6 cellular contexts compared by ENCODE assay signal in genomic region chr1:155003227-155003765, GRCh38. TPM values are rescaled to one million over a fixed set of nuclear protein-coding genes. Genes with fewer than 3 reads are reported as not detected.
A peak's percentile ranks its signal among the peaks of the same experiment; 100 is the strongest.
DNase-seq lines count a peak whose midpoint lies in the region; FAIRE-seq and TF ChIP-seq lines count a peak whose summit lies in the region.

No MANE protein-coding gene starts in this region.

- CTCF ChIA-PET in activated CD4-positive, alpha-beta T cell treated with anti-CD3 and anti-CD28 coated beads, Interleukin-2, amount 10 ng/mL, durations not matched to agents 7 days and 5 days (lab: Charles Lee): interaction anchor here (1.7 to 13.0 kb wide), 2 partner anchors 11 to 67 kb away, joined by 4 to 184 read pairs; partner anchors contain the start of gene PMVK

- no peaks in the 10 kb centered on the region for H3K36me3 ChIP-seq in astrocyte (ENCODE audit: insufficient read depth, low read length)
- H3K36me3 ChIP-seq in muscle layer of colon (ENCODE audit: insufficient read depth, low read length): no peaks in the 10 kb centered on the region

- H3K27ac Mint-ChIP-seq in activated CD4-positive, alpha-beta T cell treated with anti-CD3 and anti-CD28 coated beads, Interleukin-2, amount 10 ng/mL, durations not matched to agents 7 days and 5 days: peak overlapping the region; percentile 93
- H3K27ac Mint-ChIP-seq in astrocyte (ENCODE audit: unreplicated experiment): peak overlapping the region; percentile 93

- FAIRE-seq in astrocyte (lab: Jason Lieb, UNC): no peak

- DNase-seq in activated CD4-positive, alpha-beta T cell treated with anti-CD3 and anti-CD28 coated beads, Interleukin-2, amount 10 ng/mL, durations not matched to agents 7 days and 5 days: no peak
- DNase-seq in activated CD4-positive, alpha-beta T cell treated with anti-CD3 and anti-CD28 coated beads, Interleukin-2, amount 50 U/mL, for 1 hour: no peak
- DNase-seq in astrocyte (ENCODE audit: low read depth): no peak
- no peak for DNase-seq in NCI-H510A (lab: John Stamatoyannopoulos, UW)
- DNase-seq in mucosa of gallbladder (ENCODE audit: low spot score): no peak

- H3K4me3 ChIP-seq in astrocyte (ENCODE audit: insufficient read depth, low read depth, low read length) (peak overlapping the region; percentile 81), muscle layer of colon (ENCODE audit: low read depth in 1 of 2, low read length in 2 of 2) (peak overlapping the region; percentile 34 to 90)

- H2AFZ ChIP-seq in astrocyte (ENCODE audit: low read depth, low read length): peak overlapping the region; percentile 37

- H3K9me3 ChIP-seq in astrocyte (ENCODE audit: insufficient read depth, low read depth, low read length): no peaks in the 10 kb centered on the region
- no peaks in the 10 kb centered on the region for H3K9me3 ChIP-seq in muscle layer of colon (ENCODE audit: low read length)

- peaks cover 15% of the 10 kb centered on the region for H3K36me3 Mint-ChIP-seq in activated CD4-positive, alpha-beta T cell treated with anti-CD3 and anti-CD28 coated beads, Interleukin-2, amount 10 ng/mL, durations not matched to agents 7 days and 5 days (ENCODE audit: low read depth)
- peaks cover 3% of the 10 kb centered on the region for H3K36me3 Mint-ChIP-seq in astrocyte (ENCODE audit: low read depth, unreplicated experiment)

- peaks cover 25% of the 10 kb centered on the region for H4K20me1 ChIP-seq in astrocyte (ENCODE audit: insufficient read depth, low read length)

- H3K79me2 ChIP-seq in astrocyte (ENCODE audit: insufficient read depth, low read length): peaks cover 45% of the 10 kb centered on the region

- H3K9ac ChIP-seq in astrocyte (ENCODE audit: low read length): peak overlapping the region; percentile 86
- H3K9ac ChIP-seq in muscle layer of colon (ENCODE audit: low read length): peak overlapping the region; percentile 71

- peak overlapping the region; percentile 93 for H3K4me2 ChIP-seq in astrocyte (ENCODE audit: low read length)

- no peaks in the 10 kb centered on the region for H3K9me3 Mint-ChIP-seq in activated CD4-positive, alpha-beta T cell treated with anti-CD3 and anti-CD28 coated beads, Interleukin-2, amount 10 ng/mL, durations not matched to agents 7 days and 5 days
- no peaks in the 10 kb centered on the region for H3K9me3 Mint-ChIP-seq in astrocyte (ENCODE audit: unreplicated experiment)

- no peaks in the 10 kb centered on the region for H3K27me3 ChIP-seq in astrocyte (ENCODE audit: insufficient read depth, low read length)
- no peaks in the 10 kb centered on the region for H3K27me3 ChIP-seq in muscle layer of colon (ENCODE audit: control insufficient read depth in 1 of 2, insufficient read depth in 2 of 2, low read length in 2 of 2)

- no peaks in the 10 kb centered on the region for H3K27me3 Mint-ChIP-seq in activated CD4-positive, alpha-beta T cell treated with anti-CD3 and anti-CD28 coated beads, Interleukin-2, amount 10 ng/mL, durations not matched to agents 7 days and 5 days
- H3K27me3 Mint-ChIP-seq in astrocyte (ENCODE audit: low read depth, unreplicated experiment): no peaks in the 10 kb centered on the region

- TF ChIP-seq CTCF in astrocyte (IDR thresholded peaks at IDR 0.05; ENCODE audit: insufficient read depth, low read depth, low read length): no peak

- peak overlapping the region; percentile 96 for H3K4me3 Mint-ChIP-seq in activated CD4-positive, alpha-beta T cell treated with anti-CD3 and anti-CD28 coated beads, Interleukin-2, amount 10 ng/mL, durations not matched to agents 7 days and 5 days
- H3K4me3 Mint-ChIP-seq in astrocyte (ENCODE audit: unreplicated experiment): peak overlapping the region; percentile 97

- peak overlapping the region; percentile 55 for H3K27ac ChIP-seq in astrocyte (ENCODE audit: low read depth, low read length)
- H3K27ac ChIP-seq in muscle layer of colon (ENCODE audit: low read depth, low read length): peak overlapping the region; percentile 97

- H3K4me1 ChIP-seq in astrocyte (ENCODE audit: insufficient read depth, low read length) (peaks cover 29% of the 10 kb centered on the region), muscle layer of colon (ENCODE audit: insufficient read depth, low read length) (peaks cover 50% of the 10 kb centered on the region)

- H3K4me1 Mint-ChIP-seq in activated CD4-positive, alpha-beta T cell treated with anti-CD3 and anti-CD28 coated beads, Interleukin-2, amount 10 ng/mL, durations not matched to agents 7 days and 5 days: peaks cover 58% of the 10 kb centered on the region
- H3K4me1 Mint-ChIP-seq in astrocyte (ENCODE audit: low read depth, unreplicated experiment): peaks cover 17% of the 10 kb centered on the region

- POLR2A ChIA-PET in activated CD4-positive, alpha-beta T cell treated with anti-CD3 and anti-CD28 coated beads, Interleukin-2, amount 10 ng/mL, durations not matched to agents 7 days and 5 days (lab: Charles Lee): no interaction called here

RNA-seq across cellular contexts. Expression of gene ZBTB7B, which starts 0.7 kb away (rescaled TPM):
- 100 to 1,000 TPM; 112 to 127 TPM for total RNA-seq in activated CD4-positive, alpha-beta T cell treated with anti-CD3 and anti-CD28 coated beads, Interleukin-2, amount 10 ng/mL, durations not matched to agents 7 days and 5 days
- total RNA-seq in astrocyte (46.1 and 47.5 TPM in 2 replicates), mucosa of gallbladder (122 TPM)

RNA-seq across cellular contexts. Expression of gene LENEP, which starts 9.9 kb away (rescaled TPM):
- 1 to 10 TPM in 1 of 2 experiments, under 1 TPM in 1; 0.85 to 1.0 TPM for total RNA-seq in activated CD4-positive, alpha-beta T cell treated with anti-CD3 and anti-CD28 coated beads, Interleukin-2, amount 10 ng/mL, durations not matched to agents 7 days and 5 days
- total RNA-seq in astrocyte (0.99 TPM in 1 of 2 replicates, not detected in the other), mucosa of gallbladder (not detected)

RNA-seq across cellular contexts. Expression of gene FLAD1, which starts 20.2 kb away (rescaled TPM):
- total RNA-seq in activated CD4-positive, alpha-beta T cell treated with anti-CD3 and anti-CD28 coated beads, Interleukin-2, amount 10 ng/mL, durations not matched to agents 7 days and 5 days: 10 to 100 TPM; 41.2 to 41.3 TPM
- 46.6 and 51.5 TPM in 2 replicates for total RNA-seq in astrocyte
- total RNA-seq in mucosa of gallbladder: 37.9 TPM

RNA-seq across cellular contexts. Expression of gene CKS1B, which starts 28.8 kb away (rescaled TPM):
- total RNA-seq in activated CD4-positive, alpha-beta T cell treated with anti-CD3 and anti-CD28 coated beads, Interleukin-2, amount 10 ng/mL, durations not matched to agents 7 days and 5 days: 100 to 1,000 TPM; 147 to 157 TPM
- 36.5 and 37.9 TPM in 2 replicates for total RNA-seq in astrocyte
- 27.1 TPM for total RNA-seq in mucosa of gallbladder

RNA-seq across cellular contexts. Expression of gene DCST2, which starts 30.3 kb away (rescaled TPM):
- total RNA-seq in activated CD4-positive, alpha-beta T cell treated with anti-CD3 and anti-CD28 coated beads, Interleukin-2, amount 10 ng/mL, durations not matched to agents 7 days and 5 days: under 1 TPM; 0.50 to 0.73 TPM
- 0.34 and 0.36 TPM in 2 replicates for total RNA-seq in astrocyte
- 1.0 TPM for total RNA-seq in mucosa of gallbladder
